Comparison of ENCODE assay signal across 18 cellular contexts in the genomic region with DNA sequence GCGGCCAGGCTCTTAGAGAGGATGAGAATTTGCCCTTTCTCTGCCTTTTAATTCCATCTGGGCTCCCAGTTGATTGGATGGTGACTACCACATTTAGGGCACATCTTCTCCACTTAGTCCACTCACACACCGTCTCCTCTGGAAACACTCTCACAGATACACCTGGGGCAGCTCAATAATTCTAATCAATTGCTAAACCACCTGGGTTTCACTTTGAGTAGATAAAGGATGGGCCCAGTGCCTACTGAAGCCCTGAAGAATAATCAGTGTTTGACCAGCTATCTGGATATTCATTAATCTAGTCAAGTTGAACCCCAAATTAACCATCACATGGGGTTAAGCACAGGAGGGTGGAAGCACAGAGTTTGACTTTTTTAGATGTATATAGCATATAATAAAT.
"Had no signal": no experiment of that assay in that cellular context is flagged by ENCODE, and none has a peak within 500 bp of the region (broad histone marks: within the 10 kb centered on the region; RNA-seq: fewer than 3 reads in every experiment).

No MANE protein-coding gene starts in this region.

- H3K27ac Mint-ChIP-seq: dendritic cell treated with granulocyte-macrophage colony-stimulating factor and Interleukin-4, amounts not matched to agents 40 ng/mL and 50 ng/mL, for 4 days; nephron progenitor cell; stimulated activated naive CD8-positive, alpha-beta T cell treated with anti-CD3 and anti-CD28 coated beads, Interleukin-15, Interleukin-2, amounts not matched to agents 100 ng/mL and 50 ng/mL, for 24 hours had no signal

- H3K27me3 Mint-ChIP-seq: dendritic cell treated with granulocyte-macrophage colony-stimulating factor and Interleukin-4, amounts not matched to agents 40 ng/mL and 50 ng/mL, for 4 days; naive thymus-derived CD4-positive, alpha-beta T cell; stimulated activated naive CD8-positive, alpha-beta T cell treated with anti-CD3 and anti-CD28 coated beads, Interleukin-15, Interleukin-2, amounts not matched to agents 100 ng/mL and 50 ng/mL, for 24 hours had no signal

- H3K36me3 ChIP-seq: neutrophil, right atrium auricular region, thoracic aorta, transverse colon had no signal

- DNase-seq: cerebellar nuclear complex; erythroblast; foreskin keratinocyte; left colon; mammary epithelial cell; naive thymus-derived CD4-positive, alpha-beta T cell; nephron progenitor cell; posterior cingulate gyrus; stimulated activated CD4-positive, alpha-beta T cell treated with anti-CD3 and anti-CD28 coated beads, Interleukin-2, amount 100 ng/mL, for 48 hours; transverse colon had no signal

- H3K9me3 Mint-ChIP-seq: dendritic cell treated with granulocyte-macrophage colony-stimulating factor and Interleukin-4, amounts not matched to agents 40 ng/mL and 50 ng/mL, for 4 days; naive thymus-derived CD4-positive, alpha-beta T cell; stimulated activated naive CD8-positive, alpha-beta T cell treated with anti-CD3 and anti-CD28 coated beads, Interleukin-15, Interleukin-2, amounts not matched to agents 100 ng/mL and 50 ng/mL, for 24 hours had no signal

- H3K27ac ChIP-seq: foreskin keratinocyte, neutrophil, right atrium auricular region, thoracic aorta, transverse colon had no signal

- FAIRE-seq: colon, endothelial cell of umbilical vein had no signal

- ATAC-seq: foreskin keratinocyte; naive thymus-derived CD4-positive, alpha-beta T cell had no signal

- H3K9me3 ChIP-seq: neutrophil, right atrium auricular region, thoracic aorta, transverse colon had no signal

- H3K27me3 ChIP-seq: foreskin keratinocyte, neutrophil, right atrium auricular region, transverse colon had no signal

- H3K4me3 ChIP-seq: right atrium auricular region, smooth muscle cell, thoracic aorta, transverse colon had no signal

- H3K4me3 Mint-ChIP-seq: dendritic cell treated with granulocyte-macrophage colony-stimulating factor and Interleukin-4, amounts not matched to agents 40 ng/mL and 50 ng/mL, for 4 days; nephron progenitor cell; stimulated activated naive CD8-positive, alpha-beta T cell treated with anti-CD3 and anti-CD28 coated beads, Interleukin-15, Interleukin-2, amounts not matched to agents 100 ng/mL and 50 ng/mL, for 24 hours had no signal

- H3K4me1 ChIP-seq: foreskin keratinocyte had no signal
